1 cellular context compared by ENCODE assay signal in genomic region chr18:14922031-14922430, GRCh38.
TF ChIP-seq lines count a peak whose summit lies in the region.

No MANE protein-coding gene starts in this region.

TF ChIP-seq in SK-N-SH treated with all-trans-retinoic acid at 6 μM for 48 hours, 23 proteins besides CTCF, POLR2A, EP300 and RAD21 (continued from another document):
- TF ChIP-seq CSRNP3 (CRISPR knock-in tag; IDR thresholded peaks at IDR 0.05) (no peak), ZFP3 (CRISPR knock-in tag; IDR thresholded peaks at IDR 0.05) (no peak), TCF4 (CRISPR knock-in tag; IDR thresholded peaks at IDR 0.05; ENCODE audit: borderline replicate concordance) (no peak), BACH2 (CRISPR knock-in tag; IDR thresholded peaks at IDR 0.05; ENCODE audit: borderline replicate concordance) (no peak), ZNF8 (CRISPR knock-in tag; IDR thresholded peaks at IDR 0.05) (no peak), ARNTL (CRISPR knock-in tag; IDR thresholded peaks at IDR 0.05; ENCODE audit: borderline replicate concordance, low read depth) (no peak), CSDC2 (CRISPR knock-in tag; IDR thresholded peaks at IDR 0.05) (no peak), OSR1 (CRISPR knock-in tag; IDR thresholded peaks at IDR 0.05) (no peak), ZFP30 (CRISPR knock-in tag; IDR thresholded peaks at IDR 0.05) (no peak), ZC3H10 (CRISPR knock-in tag; IDR thresholded peaks at IDR 0.05) (no peak), GLIS3 (CRISPR knock-in tag; IDR thresholded peaks at IDR 0.05) (no peak), POU6F1 (CRISPR knock-in tag; IDR thresholded peaks at IDR 0.05; ENCODE audit: borderline replicate concordance, low read depth) (no peak), PPARA (CRISPR knock-in tag; IDR thresholded peaks at IDR 0.05; ENCODE audit: borderline replicate concordance) (no peak), ESRRG (CRISPR knock-in tag; IDR thresholded peaks at IDR 0.05) (no peak)
